ENCODE assay signal across 37 cellular contexts in the genomic region with DNA sequence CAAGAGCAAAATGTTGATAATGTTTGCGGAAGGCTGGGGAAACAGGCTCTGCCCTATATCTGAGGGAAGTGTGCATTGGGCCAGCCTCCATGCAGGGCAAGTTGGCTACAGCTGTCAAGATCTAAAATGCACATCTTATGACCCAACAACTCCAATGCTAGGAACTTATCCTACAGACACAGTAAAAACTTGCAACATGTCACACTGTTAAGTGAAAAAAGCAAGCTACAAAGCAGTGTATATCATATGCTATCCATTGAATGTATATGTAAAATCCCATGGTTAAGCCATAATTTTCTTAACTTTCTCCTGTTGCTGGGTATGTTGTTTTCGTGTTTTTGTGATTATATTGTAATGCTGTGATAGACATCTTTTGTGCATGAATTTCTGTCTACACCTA.
"Had no signal": no experiment of that assay in that cellular context is flagged by ENCODE, and none has a peak within 500 bp of the region (broad histone marks: within the 10 kb centered on the region; RNA-seq: fewer than 3 reads in every experiment).

No MANE protein-coding gene starts in this region.

- H3K36me3 Mint-ChIP-seq: activated naive CD4-positive, alpha-beta T cell treated with anti-CD3 and anti-CD28 coated beads, Interleukin-2, amount 10 ng/mL, durations not matched to agents 7 days and 5 days; activated naive CD4-positive, alpha-beta T cell treated with anti-CD3 and anti-CD28 coated beads, Interleukin-2, amount 50 U/mL, for 72 hours; activated naive CD8-positive, alpha-beta T cell; activated naive CD8-positive, alpha-beta T cell treated with anti-CD3 and anti-CD28 coated beads, Interleukin-2, amount 10 ng/mL, durations not matched to agents 7 days and 5 days had no signal

- H3K27me3 ChIP-seq: adrenal gland, ascending aorta, body of pancreas, brain microvascular endothelial cell, breast epithelium had no signal

- DNase-seq: activated effector memory CD4-positive, alpha-beta T cell treated with anti-CD3 and anti-CD28 coated beads, Interleukin-2, amount 50 U/mL, for 16 hours; activated effector memory CD4-positive, alpha-beta T cell treated with Interleukin-2 at 50 U/mL for 16 hours; activated gamma-delta T cell; activated gamma-delta T cell treated with Interleukin-2 at 50 U/mL for 16 hours; activated naive CD4-positive, alpha-beta T cell; activated naive CD4-positive, alpha-beta T cell treated with anti-CD3 and anti-CD28 coated beads, Interleukin-2, amount 10 ng/mL, durations not matched to agents 7 days and 5 days; activated naive CD4-positive, alpha-beta T cell treated with anti-CD3 and anti-CD28 coated beads, Interleukin-2, amount 50 U/mL, for 16 hours; activated naive CD4-positive, alpha-beta T cell treated with Interleukin-2 at 50 U/mL for 16 hours; activated naive CD8-positive, alpha-beta T cell treated with anti-CD3 and anti-CD28 coated beads for 36 hours; activated naive CD8-positive, alpha-beta T cell treated with anti-CD3 and anti-CD28 coated beads, Interleukin-2, amount 10 ng/mL, durations not matched to agents 7 days and 5 days; activated naive CD8-positive, alpha-beta T cell treated with anti-CD3 and anti-CD28 coated beads, Interleukin-2, amount 50 U/mL, for 24 hours; activated T-cell treated with anti-CD3 and anti-CD28 coated beads for 4 hours; activated T-cell treated with anti-CD3 and anti-CD28 coated beads, Interleukin-2, amount 50 U/mL, for 1 hour; activated T-cell treated with anti-CD3 and anti-CD28 coated beads, Interleukin-2, amount 50 U/mL, for 24 hours; activated T-cell treated with anti-CD3 and anti-CD28 coated beads, Interleukin-2, amount 50 U/mL, for 4 hours; activated T-cell treated with anti-CD3 and anti-CD28 coated beads, Interleukin-2, amount 50 U/mL, for 48 hours; activated T-cell treated with anti-CD3 and anti-CD28 coated beads, Interleukin-2, amount 50 U/mL, for 72 hours; adrenal gland; amniotic stem cell; amygdala; anterior cingulate cortex; aorta; body of pancreas; brain microvascular endothelial cell; caudate nucleus; central memory CD4-positive, alpha-beta T cell; cerebellar nuclear complex had no signal

- H3K4me3 ChIP-seq: adrenal gland, ascending aorta, body of pancreas, breast epithelium, cardiac muscle cell had no signal

- H3K4me1 ChIP-seq: adrenal gland, ascending aorta, body of pancreas, breast epithelium had no signal

- H3K4me3 Mint-ChIP-seq: activated naive CD4-positive, alpha-beta T cell treated with anti-CD3 and anti-CD28 coated beads, Interleukin-2, amount 10 ng/mL, durations not matched to agents 7 days and 5 days; activated naive CD8-positive, alpha-beta T cell; activated naive CD8-positive, alpha-beta T cell treated with anti-CD3 and anti-CD28 coated beads for 36 hours; activated naive CD8-positive, alpha-beta T cell treated with anti-CD3 and anti-CD28 coated beads, Interleukin-2, amount 10 ng/mL, durations not matched to agents 7 days and 5 days; activated naive CD8-positive, alpha-beta T cell treated with anti-CD3 and anti-CD28 coated beads, Interleukin-2, amount 50 U/mL, for 24 hours; activated T-cell treated with anti-CD3 and anti-CD28 coated beads, Interleukin-2, amount 50 U/mL, for 24 hours; activated T-cell treated with anti-CD3 and anti-CD28 coated beads, Interleukin-2, amount 50 U/mL, for 4 hours; activated T-cell treated with anti-CD3 and anti-CD28 coated beads, Interleukin-2, amount 50 U/mL, for 72 hours; activated T-helper 1 cell treated with anti-CD3 and anti-CD28 coated beads, Interleukin-12 subunit alpha, Interleukin-12 subunit beta, Interleukin-2, Interleukin-4 antibody, amounts not matched to agents 30 ng/mL and 10 ng/mL and 1 ng/mL, durations not matched to agents 14 hours and 24 hours and 36 hours; activated T-helper 17 cell treated with anti-CD3 and anti-CD28 coated beads, Interleukin-2, amount 50 U/mL, for 72 hours; brain; central memory CD8-positive, alpha-beta T cell had no signal

- H3K27me3 Mint-ChIP-seq: activated naive CD4-positive, alpha-beta T cell treated with anti-CD3 and anti-CD28 coated beads, Interleukin-2, amount 10 ng/mL, durations not matched to agents 7 days and 5 days; activated naive CD8-positive, alpha-beta T cell; activated naive CD8-positive, alpha-beta T cell treated with anti-CD3 and anti-CD28 coated beads for 36 hours; activated naive CD8-positive, alpha-beta T cell treated with anti-CD3 and anti-CD28 coated beads, Interleukin-2, amount 10 ng/mL, durations not matched to agents 7 days and 5 days; activated naive CD8-positive, alpha-beta T cell treated with anti-CD3 and anti-CD28 coated beads, Interleukin-2, amount 50 U/mL, for 24 hours; activated T-cell treated with anti-CD3 and anti-CD28 coated beads, Interleukin-2, amount 50 U/mL, for 24 hours; activated T-helper 17 cell treated with anti-CD3 and anti-CD28 coated beads, Interleukin-2, amount 50 U/mL, for 72 hours; brain; central memory CD8-positive, alpha-beta T cell had no signal

- ATAC-seq: activated naive CD4-positive, alpha-beta T cell treated with anti-CD3 and anti-CD28 coated beads, Interleukin-2, amount 50 U/mL, for 72 hours; activated naive CD8-positive, alpha-beta T cell treated with anti-CD3 and anti-CD28 coated beads, Interleukin-2, amount 50 U/mL, for 24 hours; activated T-cell treated with anti-CD3 and anti-CD28 coated beads, Interleukin-2, amount 50 U/mL, for 4 hours; activated T-cell treated with anti-CD3 and anti-CD28 coated beads, Interleukin-2, amount 50 U/mL, for 72 hours; activated T-helper 17 cell treated with anti-CD3 and anti-CD28 coated beads, Interleukin-2, amount 50 U/mL, for 72 hours; body of pancreas had no signal

- H3K27ac ChIP-seq: adrenal gland, ascending aorta, body of pancreas, brain microvascular endothelial cell, breast epithelium, cardiac muscle cell had no signal

- H3K36me3 ChIP-seq: adrenal gland, ascending aorta, brain microvascular endothelial cell, breast epithelium, cardiac muscle cell had no signal

- H3K27ac Mint-ChIP-seq: activated naive CD4-positive, alpha-beta T cell treated with anti-CD3 and anti-CD28 coated beads, Interleukin-2, amount 10 ng/mL, durations not matched to agents 7 days and 5 days; activated naive CD4-positive, alpha-beta T cell treated with anti-CD3 and anti-CD28 coated beads, Interleukin-2, amount 50 U/mL, for 72 hours; activated naive CD8-positive, alpha-beta T cell; activated naive CD8-positive, alpha-beta T cell treated with anti-CD3 and anti-CD28 coated beads for 36 hours; activated naive CD8-positive, alpha-beta T cell treated with anti-CD3 and anti-CD28 coated beads, Interleukin-2, amount 10 ng/mL, durations not matched to agents 7 days and 5 days; activated naive CD8-positive, alpha-beta T cell treated with anti-CD3 and anti-CD28 coated beads, Interleukin-2, amount 50 U/mL, for 24 hours; activated T-cell treated with anti-CD3 and anti-CD28 coated beads, Interleukin-2, amount 50 U/mL, for 24 hours; activated T-cell treated with anti-CD3 and anti-CD28 coated beads, Interleukin-2, amount 50 U/mL, for 72 hours; activated T-helper 1 cell treated with anti-CD3 and anti-CD28 coated beads, Interleukin-12 subunit alpha, Interleukin-12 subunit beta, Interleukin-2, Interleukin-4 antibody, amounts not matched to agents 30 ng/mL and 10 ng/mL and 1 ng/mL, durations not matched to agents 14 hours and 24 hours and 36 hours; activated T-helper 17 cell treated with anti-CD3 and anti-CD28 coated beads, Interleukin-2, amount 50 U/mL, for 72 hours; activated T-helper 2 cell treated with anti-CD3 and anti-CD28 coated beads, Interferon-gamma antibody, Interleukin-2, Interleukin-4, amounts not matched to agents 10 μg/mL and 5 μg/mL and 100 μg/mL, durations not matched to agents 14 hours and 24 hours and 36 hours; brain had no signal

- H3K9me3 Mint-ChIP-seq: activated naive CD4-positive, alpha-beta T cell treated with anti-CD3 and anti-CD28 coated beads, Interleukin-2, amount 10 ng/mL, durations not matched to agents 7 days and 5 days; activated naive CD4-positive, alpha-beta T cell treated with anti-CD3 and anti-CD28 coated beads, Interleukin-2, amount 50 U/mL, for 72 hours; activated naive CD8-positive, alpha-beta T cell treated with anti-CD3 and anti-CD28 coated beads for 36 hours; activated naive CD8-positive, alpha-beta T cell treated with anti-CD3 and anti-CD28 coated beads, Interleukin-2, amount 50 U/mL, for 24 hours; activated T-cell treated with anti-CD3 and anti-CD28 coated beads, Interleukin-2, amount 50 U/mL, for 24 hours; activated T-cell treated with anti-CD3 and anti-CD28 coated beads, Interleukin-2, amount 50 U/mL, for 4 hours; activated T-cell treated with anti-CD3 and anti-CD28 coated beads, Interleukin-2, amount 50 U/mL, for 72 hours; activated T-helper 1 cell treated with anti-CD3 and anti-CD28 coated beads, Interleukin-12 subunit alpha, Interleukin-12 subunit beta, Interleukin-2, Interleukin-4 antibody, amounts not matched to agents 30 ng/mL and 10 ng/mL and 1 ng/mL, durations not matched to agents 14 hours and 24 hours and 36 hours; activated T-helper 17 cell treated with anti-CD3 and anti-CD28 coated beads, Interleukin-2, amount 50 U/mL, for 72 hours; activated T-helper 2 cell treated with anti-CD3 and anti-CD28 coated beads, Interferon-gamma antibody, Interleukin-2, Interleukin-4, amounts not matched to agents 10 μg/mL and 5 μg/mL and 100 μg/mL, durations not matched to agents 14 hours and 24 hours and 36 hours; central memory CD8-positive, alpha-beta T cell had no signal

- H3K9me3 ChIP-seq: adrenal gland, ascending aorta, body of pancreas, breast epithelium had no signal

- H3K4me1 Mint-ChIP-seq: activated naive CD4-positive, alpha-beta T cell treated with anti-CD3 and anti-CD28 coated beads, Interleukin-2, amount 10 ng/mL, durations not matched to agents 7 days and 5 days; activated naive CD8-positive, alpha-beta T cell treated with anti-CD3 and anti-CD28 coated beads for 36 hours; activated naive CD8-positive, alpha-beta T cell treated with anti-CD3 and anti-CD28 coated beads, Interleukin-2, amount 10 ng/mL, durations not matched to agents 7 days and 5 days; activated naive CD8-positive, alpha-beta T cell treated with anti-CD3 and anti-CD28 coated beads, Interleukin-2, amount 50 U/mL, for 24 hours; activated T-helper 17 cell treated with anti-CD3 and anti-CD28 coated beads, Interleukin-2, amount 50 U/mL, for 72 hours; central memory CD8-positive, alpha-beta T cell had no signal
